In the genomic region with DNA sequence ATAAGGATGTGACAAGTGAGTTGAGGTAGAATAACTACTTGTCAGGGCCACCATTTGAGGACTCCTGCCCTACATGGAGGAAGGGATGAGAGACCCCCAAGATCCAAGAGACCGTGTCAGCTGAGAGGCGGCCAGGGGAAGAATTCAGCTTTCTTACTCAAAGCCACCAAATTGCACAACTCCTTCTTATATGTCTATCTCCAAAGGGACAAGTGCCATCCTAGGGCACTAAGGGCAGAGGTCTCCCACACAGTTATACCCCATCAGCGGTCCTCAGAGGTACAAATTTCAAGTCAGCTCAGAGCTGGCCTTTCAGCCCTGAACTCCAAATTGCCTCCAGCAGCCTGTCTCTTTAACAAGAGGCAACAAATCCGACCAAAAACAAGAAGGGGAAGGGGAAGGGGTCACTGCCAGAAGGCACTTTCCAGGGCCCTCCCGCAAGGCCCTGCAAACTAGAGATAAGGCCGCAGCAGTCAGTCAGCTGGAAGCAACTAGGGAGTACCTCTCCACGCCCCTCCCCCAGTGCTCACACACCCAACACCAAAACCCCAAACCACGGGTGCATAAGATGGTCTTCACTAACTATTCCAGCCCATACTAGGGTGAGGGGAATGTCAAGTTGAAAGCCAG, we compare ENCODE assay signal across 1 cellular context.
TF ChIP-seq lines count a peak whose summit lies in the region.

No MANE protein-coding gene starts in this region.

TF ChIP-seq in SK-N-SH, 30 proteins besides CTCF, POLR2A, EP300 and RAD21:
- TF ChIP-seq, protein P1, sequence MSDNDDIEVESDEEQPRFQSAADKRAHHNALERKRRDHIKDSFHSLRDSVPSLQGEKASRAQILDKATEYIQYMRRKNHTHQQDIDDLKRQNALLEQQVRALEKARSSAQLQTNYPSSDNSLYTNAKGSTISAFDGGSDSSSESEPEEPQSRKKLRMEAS (IDR thresholded peaks at IDR 0.05; ENCODE audit: low read depth), result no peak
- TF ChIP-seq, protein P2, sequence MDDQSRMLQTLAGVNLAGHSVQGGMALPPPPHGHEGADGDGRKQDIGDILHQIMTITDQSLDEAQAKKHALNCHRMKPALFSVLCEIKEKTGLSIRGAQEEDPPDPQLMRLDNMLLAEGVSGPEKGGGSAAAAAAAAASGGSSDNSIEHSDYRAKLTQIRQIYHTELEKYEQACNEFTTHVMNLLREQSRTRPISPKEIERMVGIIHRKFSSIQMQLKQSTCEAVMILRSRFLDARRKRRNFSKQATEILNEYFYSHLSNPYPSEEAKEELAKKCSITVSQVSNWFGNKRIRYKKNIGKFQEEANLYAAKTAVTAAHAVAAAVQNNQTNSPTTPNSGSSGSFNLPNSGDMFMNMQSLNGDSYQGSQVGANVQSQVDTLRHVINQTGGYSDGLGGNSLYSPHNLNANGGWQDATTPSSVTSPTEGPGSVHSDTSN (IDR thresholded peaks at IDR 0.05), result no peak
- TF ChIP-seq RFX5 (IDR thresholded peaks at IDR 0.05; ENCODE audit: low read length) (no peak), TAF1 (IDR thresholded peaks at IDR 0.05; ENCODE audit: borderline replicate concordance, low read depth, low read length) (no peak), JUND (IDR thresholded peaks at IDR 0.05) (no peak), RXRA (IDR thresholded peaks at IDR 0.05; ENCODE audit: borderline replicate concordance, low read depth) (no peak), EZH2phosphoT487 (IDR thresholded peaks at IDR 0.05; ENCODE audit: borderline replicate concordance, low read depth) (no peak), SIN3A (IDR thresholded peaks at IDR 0.05; ENCODE audit: borderline replicate concordance, low read depth, low read length) (no peak), POLR2AphosphoS5 (IDR thresholded peaks at IDR 0.05; ENCODE audit: low read depth, low read length) (no peak), CHD2 (IDR thresholded peaks at IDR 0.05; ENCODE audit: low read length, partially characterized antibody) (no peak), SMC3 (IDR thresholded peaks at IDR 0.05; ENCODE audit: low read depth, low read length) (no peak), TEAD4 (IDR thresholded peaks at IDR 0.05; ENCODE audit: borderline replicate concordance, insufficient read depth) (no peak)
- TF ChIP-seq, protein P3, sequence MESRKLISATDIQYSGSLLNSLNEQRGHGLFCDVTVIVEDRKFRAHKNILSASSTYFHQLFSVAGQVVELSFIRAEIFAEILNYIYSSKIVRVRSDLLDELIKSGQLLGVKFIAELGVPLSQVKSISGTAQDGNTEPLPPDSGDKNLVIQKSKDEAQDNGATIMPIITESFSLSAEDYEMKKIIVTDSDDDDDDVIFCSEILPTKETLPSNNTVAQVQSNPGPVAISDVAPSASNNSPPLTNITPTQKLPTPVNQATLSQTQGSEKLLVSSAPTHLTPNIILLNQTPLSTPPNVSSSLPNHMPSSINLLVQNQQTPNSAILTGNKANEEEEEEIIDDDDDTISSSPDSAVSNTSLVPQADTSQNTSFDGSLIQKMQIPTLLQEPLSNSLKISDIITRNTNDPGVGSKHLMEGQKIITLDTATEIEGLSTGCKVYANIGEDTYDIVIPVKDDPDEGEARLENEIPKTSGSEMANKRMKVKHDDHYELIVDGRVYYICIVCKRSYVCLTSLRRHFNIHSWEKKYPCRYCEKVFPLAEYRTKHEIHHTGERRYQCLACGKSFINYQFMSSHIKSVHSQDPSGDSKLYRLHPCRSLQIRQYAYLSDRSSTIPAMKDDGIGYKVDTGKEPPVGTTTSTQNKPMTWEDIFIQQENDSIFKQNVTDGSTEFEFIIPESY (IDR thresholded peaks at IDR 0.05; ENCODE audit: borderline replicate concordance, low read depth), result no peak
- TF ChIP-seq, protein P4, sequence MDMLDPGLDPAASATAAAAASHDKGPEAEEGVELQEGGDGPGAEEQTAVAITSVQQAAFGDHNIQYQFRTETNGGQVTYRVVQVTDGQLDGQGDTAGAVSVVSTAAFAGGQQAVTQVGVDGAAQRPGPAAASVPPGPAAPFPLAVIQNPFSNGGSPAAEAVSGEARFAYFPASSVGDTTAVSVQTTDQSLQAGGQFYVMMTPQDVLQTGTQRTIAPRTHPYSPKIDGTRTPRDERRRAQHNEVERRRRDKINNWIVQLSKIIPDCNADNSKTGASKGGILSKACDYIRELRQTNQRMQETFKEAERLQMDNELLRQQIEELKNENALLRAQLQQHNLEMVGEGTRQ (IDR thresholded peaks at IDR 0.05; ENCODE audit: borderline replicate concordance, low read depth, low read length), result no peak
- TF ChIP-seq, protein P5, sequence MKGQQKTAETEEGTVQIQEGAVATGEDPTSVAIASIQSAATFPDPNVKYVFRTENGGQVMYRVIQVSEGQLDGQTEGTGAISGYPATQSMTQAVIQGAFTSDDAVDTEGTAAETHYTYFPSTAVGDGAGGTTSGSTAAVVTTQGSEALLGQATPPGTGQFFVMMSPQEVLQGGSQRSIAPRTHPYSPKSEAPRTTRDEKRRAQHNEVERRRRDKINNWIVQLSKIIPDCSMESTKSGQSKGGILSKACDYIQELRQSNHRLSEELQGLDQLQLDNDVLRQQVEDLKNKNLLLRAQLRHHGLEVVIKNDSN (IDR thresholded peaks at IDR 0.05; ENCODE audit: borderline replicate concordance, low read depth), result no peak
